In genomic region chr3:107421170-107421792, GRCh38 we compare ENCODE assay signal across 8 cellular contexts. TPM values are rescaled to one million over a fixed set of nuclear protein-coding genes. Genes with fewer than 3 reads are reported as not detected.
A peak's percentile ranks its signal among the peaks of the same experiment; 100 is the strongest.
DNase-seq lines count a peak whose midpoint lies in the region; ATAC-seq, FAIRE-seq and TF ChIP-seq lines count a peak whose summit lies in the region.

No MANE protein-coding gene starts in this region.

- peak; percentile 71 for ATAC-seq in GM18508 (IDR thresholded peaks at IDR 0.05; ENCODE audit: insufficient read depth, unreplicated experiment)
- ATAC-seq in HG02885 (IDR thresholded peaks at IDR 0.05; ENCODE audit: poor library complexity, unreplicated experiment) = peak; percentile 87

- H3K27ac ChIP-seq in VCaP = no peak overlapping the region

- peak; percentile 79 for TF ChIP-seq CTCF in VCaP (conservative IDR thresholded peaks at IDR 0.05)

- DNase-seq in CD1c-positive myeloid dendritic cell (ENCODE audit: extremely low spot score) (peak; percentile 63), NCI-H1694 (lab: John Stamatoyannopoulos, UW) (peak; percentile 64), frontal cortex (ENCODE audit: low spot score in 2 of 2) (peak; percentile 27 to 28), pons (ENCODE audit: low spot score) (peak; percentile 96), ureter (ENCODE audit: low spot score) (no peak)

- peak; percentile 85 for FAIRE-seq in frontal cortex (lab: Jason Lieb, UNC)

RNA-seq across cellular contexts. Expression of gene CCDC54, which starts 44.0 kb away (rescaled TPM):
- total RNA-seq in frontal cortex (not detected), ureter (not detected)
